ENCODE assay signal across 11 cellular contexts in genomic region chr5:33241826-33242225, GRCh38.
DNase-seq lines count a peak whose midpoint lies in the region; ATAC-seq and TF ChIP-seq lines count a peak whose summit lies in the region.
"Had no signal": no experiment of that assay in that cellular context is flagged by ENCODE, and none has a peak within 500 bp of the region (broad histone marks: within the 10 kb centered on the region; RNA-seq: fewer than 3 reads in every experiment).

No MANE protein-coding gene starts in this region.

- H3K36me3 ChIP-seq in sigmoid colon, result no peaks in the 10 kb centered on the region
- H3K36me3 ChIP-seq in suprapubic skin, result no peaks in the 10 kb centered on the region

- TF ChIP-seq CTCF in sigmoid colon (IDR thresholded peaks at IDR 0.05) (no peak), suprapubic skin (IDR thresholded peaks at IDR 0.05) (no peak), foreskin fibroblast (IDR thresholded peaks at IDR 0.05; ENCODE audit: low read depth, low read length) (no peak)

- WGBS in sigmoid colon, 2 donors, result 19 to 27% methylated on average over 4 of the region's 4 CpGs
- WGBS in suprapubic skin, result 47% methylated on average over 4 of the region's 4 CpGs

- no peaks in the 10 kb centered on the region for H3K9me3 ChIP-seq in sigmoid colon
- H3K9me3 ChIP-seq in suprapubic skin, result no peaks in the 10 kb centered on the region

- ATAC-seq in GM18498 (IDR thresholded peaks at IDR 0.05; ENCODE audit: unreplicated experiment) (peak; percentile 73), GM21723 (IDR thresholded peaks at IDR 0.05; ENCODE audit: unreplicated experiment) (peak; percentile 73)

- intact Hi-C loops in sigmoid colon (cut with DNase I), result no loop called here

- TF ChIP-seq EP300 in sigmoid colon (IDR thresholded peaks at IDR 0.05) (no peak), suprapubic skin (IDR thresholded peaks at IDR 0.05) (no peak)

- no peak overlapping the region for H3K4me3 ChIP-seq in sigmoid colon
- no peak overlapping the region for H3K4me3 ChIP-seq in suprapubic skin
- no peak overlapping the region for H3K4me3 ChIP-seq in foreskin fibroblast (ENCODE audit: low read depth in 1 of 2, low read length in 2 of 2)

- TF ChIP-seq POLR2A in sigmoid colon (IDR thresholded peaks at IDR 0.05) (no peak), suprapubic skin (IDR thresholded peaks at IDR 0.05) (no peak)

- H3K4me1 ChIP-seq in sigmoid colon, result peaks cover 0 to 13% (median 0%) of the 10 kb centered on the region in 4 donors
- no peaks in the 10 kb centered on the region for H3K4me1 ChIP-seq in suprapubic skin

- H3K27ac ChIP-seq in sigmoid colon (no peak overlapping the region), suprapubic skin (no peak overlapping the region)

- DNase-seq in NOMO-1 (lab: John Stamatoyannopoulos, UW; ENCODE audit: unreplicated experiment in 2 of 2) (peak; percentile 69 to 97), lung microvascular endothelial cell (ENCODE audit: low read depth in 2 of 2) (peak; percentile 76 to 92), sigmoid colon (no peak), suprapubic skin (ENCODE audit: low spot score in 2 of 2) (no peak), foreskin fibroblast (no peak), NCI-H526 (lab: John Stamatoyannopoulos, UW) (no peak)
- DNase-seq: NCI-H1092 treated with DMSO at 0.1 percent for 48 hours, nephron progenitor cell, T1000 had no signal

- H3K27me3 ChIP-seq in sigmoid colon (no peaks in the 10 kb centered on the region), suprapubic skin (no peaks in the 10 kb centered on the region)

Comparison
In these comparisons a context has a peak if more than half of its experiments do, and no peak if none do; other contexts are left out.
1. DNase-seq: peak in NOMO-1 (2 of 2) and lung microvascular endothelial cell (2 of 2); none in sigmoid colon (single experiment), suprapubic skin (0 of 2), foreskin fibroblast (0 of 2) and NCI-H526 (0 of 2).